Comparison of ENCODE assay signal across 8 cellular contexts in genomic region chr7:115230882-115231508, GRCh38.
DNase-seq lines count a peak whose midpoint lies in the region; ATAC-seq, FAIRE-seq and TF ChIP-seq lines count a peak whose summit lies in the region.

No MANE protein-coding gene starts in this region.

- H3K9me3 ChIP-seq in HCT116 (ENCODE audit: control insufficient read depth in 1 of 2, insufficient read depth in 1 of 2, low read depth in 1 of 2, low read length in 2 of 2) = no peaks in the 10 kb centered on the region

- POLR2A ChIA-PET in HCT116 (lab: Charles Lee) = interaction anchor here (0.6 to 1.0 kb wide), 2 partner anchors 11 to 33 kb away, joined by 3 to 7 read pairs; no protein-coding TSS in a partner anchor

- peak; percentile 91 for ATAC-seq in HCT116

- H3K4me2 ChIP-seq in HCT116 (ENCODE audit: low read length) = peak overlapping the region; percentile 66

- BruUV-seq in HCT116 (replicated peaks; lab: Mats Ljungman, UMichigan) = no TSS peak

- H3K9me2 ChIP-seq in HCT116 (ENCODE audit: insufficient read depth) = no peaks in the 10 kb centered on the region

- DNase-seq in DMS 273 (lab: John Stamatoyannopoulos, UW; ENCODE audit: unreplicated experiment) = peak; percentile 56
- peak; percentile 91 for DNase-seq in HCT116 (ENCODE audit: low read depth, low spot score)
- peak; percentile 25 for DNase-seq in NCI-H1694 (lab: John Stamatoyannopoulos, UW)
- DNase-seq in astrocyte of the spinal cord (ENCODE audit: low read depth, low spot score) = peak; percentile 98
- DNase-seq in myocyte (ENCODE audit: low read depth) = peak; percentile 81
- no peak for DNase-seq in HuH-7.5 (ENCODE audit: low spot score)
- no peak for DNase-seq in GM12891 (ENCODE audit: insufficient read length, low spot score)
- DNase-seq in cerebellar nuclear complex (lab: John Stamatoyannopoulos, UW) = no peak

- no peak for FAIRE-seq in GM12891 (lab: Jason Lieb, UNC)

- H3K27ac ChIP-seq in HCT116 (ENCODE audit: low read depth, low read length) = peak overlapping the region; percentile 48; the same call in 1 of the 2 replicates

- CTCF ChIA-PET in HCT116 (lab: Charles Lee) = interaction anchor here (1.1 to 2.6 kb wide), 3 partner anchors 14 to 367 kb away, joined by 3 to 12 read pairs (median 3); no protein-coding TSS in a partner anchor

- no peaks in the 10 kb centered on the region for H4K20me1 ChIP-seq in HCT116 (ENCODE audit: insufficient read depth)

- no peak for TF ChIP-seq POLR2A in HCT116 (IDR thresholded peaks at IDR 0.05; ENCODE audit: borderline replicate concordance, extremely low read depth, insufficient read depth, insufficient read length)
- no peak for TF ChIP-seq POLR2A in GM12891 (IDR thresholded peaks at IDR 0.05; ENCODE audit: low read depth, low read length)

- no peaks in the 10 kb centered on the region for H3K79me2 ChIP-seq in HCT116 (ENCODE audit: insufficient read depth, low read length)

- intact Hi-C loops in HCT116 (cut with micrococcal nuclease) = no loop called here

- H3K4me3 ChIP-seq in HCT116 (replicated peaks in 1 of 2; ENCODE audit: low read depth in 1 of 2, low read length in 2 of 2) (peak overlapping the region in 1 of 2 experiments; percentile 17; a peak in 2 of 4 replicates), astrocyte of the spinal cord (ENCODE audit: low read depth, low read length) (no peak overlapping the region)

- peak overlapping the region; percentile 39 for H2AFZ ChIP-seq in HCT116 (ENCODE audit: low read depth, low read length, poor library complexity, severe bottlenecking)

- in situ Hi-C loops in astrocyte of the spinal cord (cut with HindIII; ENCODE audit: low sequenced_read_pairs) = no loop called here

- H3K9ac ChIP-seq in HCT116 (ENCODE audit: low read length) = peak overlapping the region; percentile 12; the same call in 1 of the 2 replicates

- no peak for TF ChIP-seq CTCF in HCT116 (IDR thresholded peaks at IDR 0.05 in 2 of 3, conservative IDR thresholded peaks at IDR 0.05 in 1 of 3; ENCODE audit: borderline replicate concordance in 1 of 3, insufficient read depth in 1 of 3, low read depth in 2 of 3, low read length in 2 of 3)
- TF ChIP-seq CTCF in astrocyte of the spinal cord (IDR thresholded peaks at IDR 0.05; ENCODE audit: low read depth, low read length) = no peak

- no peaks in the 10 kb centered on the region for H3K27me3 ChIP-seq in HCT116 (ENCODE audit: insufficient read depth, low read length)

- RAD21 ChIA-PET in HCT116 (lab: Charles Lee; ENCODE audit: low non-redundant PET in 1 of 2, low total read pairs in 2 of 2, uncharacterized antibody in 2 of 2, unreplicated experiment in 2 of 2) = interaction anchor here in 1 of 2 experiments (0.5 kb wide), 1 partner anchor 45 kb away, joined by 3 read pairs; no protein-coding TSS in a partner anchor

- peaks cover 21 to 33% of the 10 kb centered on the region in 2 experiments; a peak in 3 of 4 replicates for H3K4me1 ChIP-seq in HCT116 (ENCODE audit: control insufficient read depth in 1 of 2, insufficient read depth in 2 of 2, low read length in 2 of 2)

- H3K36me3 ChIP-seq in HCT116 (ENCODE audit: control insufficient read depth in 1 of 2, insufficient read depth in 2 of 2, low read length in 2 of 2) = no peaks in the 10 kb centered on the region

- no peak for TF ChIP-seq RAD21 in HCT116 (IDR thresholded peaks at IDR 0.05; ENCODE audit: low read depth)

TF ChIP-seq in HCT116, 20 proteins besides CTCF, POLR2A, EP300 and RAD21 (continues in another document):
- no peak for TF ChIP-seq ZBTB33 (IDR thresholded peaks at IDR 0.05; ENCODE audit: extremely low read depth, insufficient replicate concordance, low read length)
- peak; percentile 76 for TF ChIP-seq CEBPB (IDR thresholded peaks at IDR 0.05; ENCODE audit: low read depth)
- TF ChIP-seq ZFX (IDR thresholded peaks at IDR 0.05) = no peak
- TF ChIP-seq CBX3 (IDR thresholded peaks at IDR 0.05; ENCODE audit: low read depth) = peak; percentile 97
- peak; percentile 71 for TF ChIP-seq EGR1 (IDR thresholded peaks at IDR 0.05; ENCODE audit: low read depth)
- TF ChIP-seq SP1 (IDR thresholded peaks at IDR 0.05; ENCODE audit: low read depth) = peak; percentile 85
- TF ChIP-seq SRF (IDR thresholded peaks at IDR 0.05; ENCODE audit: low read depth) = peak; percentile 89
- peak; percentile 100 for TF ChIP-seq FOSL1 (IDR thresholded peaks at IDR 0.05; ENCODE audit: low read depth)
- TF ChIP-seq TCF7L2 (IDR thresholded peaks at IDR 0.05; ENCODE audit: borderline replicate concordance, extremely low read depth, insufficient read depth, insufficient read length) = peak; percentile 33
- TF ChIP-seq SIN3A (IDR thresholded peaks at IDR 0.05; ENCODE audit: low read depth) = peak; percentile 65
- peak; percentile 34; the same call in 1 of the 2 replicates for TF ChIP-seq MAX (IDR thresholded peaks at IDR 0.05)
- TF ChIP-seq EZH2 (IDR thresholded peaks at IDR 0.05) = no peak
- peak; percentile 96 for TF ChIP-seq JUND (IDR thresholded peaks at IDR 0.05)
- peak; percentile 73 for TF ChIP-seq ATF3 (IDR thresholded peaks at IDR 0.05)
- no peak; the same call in 1 of the 2 replicates for TF ChIP-seq ELF1 (IDR thresholded peaks at IDR 0.05; ENCODE audit: borderline replicate concordance, low read depth)

TF ChIP-seq in GM12891, 5 proteins besides CTCF, POLR2A, EP300 and RAD21:
- no peak for TF ChIP-seq POLR2AphosphoS5 (IDR thresholded peaks at IDR 0.05; ENCODE audit: low read depth, low read length)
- no peak for TF ChIP-seq POU2F2 (IDR thresholded peaks at IDR 0.05; ENCODE audit: low read depth, low read length)
- TF ChIP-seq SPI1 (IDR thresholded peaks at IDR 0.05; ENCODE audit: low read depth, low read length) = no peak
- TF ChIP-seq TAF1 (IDR thresholded peaks at IDR 0.05; ENCODE audit: low read depth, low read length) = no peak
- no peak for TF ChIP-seq PAX5 (IDR thresholded peaks at IDR 0.05; ENCODE audit: insufficient read depth, low read length, severe bottlenecking)

Comparison
In these comparisons a context has a peak if more than half of its experiments do, and no peak if none do; other contexts are left out.
1. DNase-seq: peak in DMS 273 (single experiment), HCT116 (single experiment), NCI-H1694 (single experiment), astrocyte of the spinal cord (single experiment) and myocyte (single experiment); none in HuH-7.5 (single experiment), GM12891 (single experiment) and cerebellar nuclear complex (0 of 2).